8 cellular contexts compared by ENCODE assay signal in the genomic region with DNA sequence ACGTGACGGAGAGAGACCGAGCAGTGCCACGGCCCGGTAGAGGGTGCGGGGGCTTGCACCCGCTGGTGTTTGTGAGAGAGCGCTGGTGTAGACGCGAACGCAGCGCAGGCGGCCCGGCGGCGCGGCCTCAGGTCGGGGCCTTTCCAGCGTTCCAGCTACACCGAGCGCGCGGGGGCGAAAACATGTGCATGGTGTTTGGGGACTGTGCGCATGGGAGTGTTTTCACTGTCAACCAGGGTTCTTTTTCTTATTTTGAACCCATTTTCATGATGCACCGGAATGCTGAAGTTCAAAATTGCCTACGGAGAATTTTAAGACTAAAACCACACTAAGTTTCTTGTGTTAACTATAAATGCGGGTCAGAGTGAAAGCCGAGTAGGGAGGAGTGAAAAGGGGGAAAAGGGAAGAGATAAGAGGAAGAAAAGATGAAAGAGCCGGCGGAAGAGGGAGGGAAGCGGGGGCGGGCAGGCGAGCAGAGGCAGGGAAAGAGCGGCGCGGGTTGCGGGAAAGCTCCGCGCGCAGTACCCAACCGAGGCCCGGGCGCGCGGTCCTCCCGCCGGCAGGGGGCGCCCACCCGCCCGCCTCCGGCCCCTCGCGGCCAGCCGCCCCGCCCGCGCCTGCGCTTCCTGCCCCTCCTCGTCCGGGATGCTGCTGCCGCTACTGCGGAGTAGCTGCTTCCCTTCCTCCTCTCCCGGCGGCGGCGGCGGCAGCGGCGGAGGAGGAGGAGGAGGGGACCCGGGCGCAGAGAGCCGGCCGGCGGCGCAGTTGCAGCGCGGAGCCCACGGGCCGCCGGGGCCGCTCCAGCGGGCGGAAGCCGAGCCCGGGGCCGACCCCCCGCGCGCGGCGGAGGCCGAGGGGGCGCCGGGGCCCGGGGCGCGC. TPM values are rescaled to one million over a fixed set of nuclear protein-coding genes. Genes with fewer than 3 reads are reported as not detected.
DNase-seq lines count a peak whose midpoint lies in the region; ATAC-seq and TF ChIP-seq lines count a peak whose summit lies in the region.

A gene with protein sequence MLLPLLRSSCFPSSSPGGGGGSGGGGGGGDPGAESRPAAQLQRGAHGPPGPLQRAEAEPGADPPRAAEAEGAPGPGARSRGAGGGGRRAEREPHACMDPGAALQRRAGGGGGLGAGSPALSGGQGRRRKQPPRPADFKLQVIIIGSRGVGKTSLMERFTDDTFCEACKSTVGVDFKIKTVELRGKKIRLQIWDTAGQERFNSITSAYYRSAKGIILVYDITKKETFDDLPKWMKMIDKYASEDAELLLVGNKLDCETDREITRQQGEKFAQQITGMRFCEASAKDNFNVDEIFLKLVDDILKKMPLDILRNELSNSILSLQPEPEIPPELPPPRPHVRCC (plus strand): TSS at position 643 of the 879 bp plus-strand sequence. CDS start 3 bp downstream, at position 646.

- peak within 1 kb of the TSS; percentile 97 for H3K4me3 Mint-ChIP-seq in activated naive CD4-positive, alpha-beta T cell treated with anti-CD3 and anti-CD28 coated beads, Interleukin-2, amount 50 U/mL, for 24 hours
- peak within 1 kb of the TSS; percentile 84 for H3K4me3 Mint-ChIP-seq in osteocyte (ENCODE audit: unreplicated experiment)

- H3K27me3 ChIP-seq in thoracic aorta (replicated peaks; ENCODE audit: insufficient read depth), result no peaks in the 10 kb centered on the region

- TF ChIP-seq CTCF in osteocyte (IDR thresholded peaks at IDR 0.05), result peak; percentile 76
- peak; percentile 49 for TF ChIP-seq CTCF in thoracic aorta (IDR thresholded peaks at IDR 0.05)

- peaks cover 5% of the 10 kb centered on the region for H3K36me3 Mint-ChIP-seq in activated naive CD4-positive, alpha-beta T cell treated with anti-CD3 and anti-CD28 coated beads, Interleukin-2, amount 50 U/mL, for 24 hours
- H3K36me3 Mint-ChIP-seq in osteocyte (ENCODE audit: unreplicated experiment), result no peaks in the 10 kb centered on the region

- no peaks in the 10 kb centered on the region for H3K9me3 ChIP-seq in thoracic aorta

- peaks cover 25 to 50% of the 10 kb centered on the region in 2 donors for H3K4me1 ChIP-seq in thoracic aorta (ENCODE audit: control insufficient read depth in 1 of 2, low read depth in 2 of 2)

- H3K36me3 ChIP-seq in thoracic aorta, result no peaks in the 10 kb centered on the region

- H3K27me3 Mint-ChIP-seq in activated naive CD4-positive, alpha-beta T cell treated with anti-CD3 and anti-CD28 coated beads, Interleukin-2, amount 50 U/mL, for 24 hours, result peaks cover 2% of the 10 kb centered on the region
- peaks cover 28% of the 10 kb centered on the region for H3K27me3 Mint-ChIP-seq in osteocyte (ENCODE audit: unreplicated experiment)

- in situ Hi-C loops in G401 (cut with HindIII; ENCODE audit: low sequenced_read_pairs), result no loop called here

- DNase-seq in G401 (ENCODE audit: low spot score) (peak; percentile 79), HCEC 1CT (peak; percentile 87), MV-4-11 (lab: John Stamatoyannopoulos, UW) (peak; percentile 64), glomerular visceral epithelial cell (ENCODE audit: extremely low spot score) (peak; percentile 86), osteocyte (ENCODE audit: extremely low spot score, unreplicated experiment) (peak; percentile 96), thoracic aorta (ENCODE audit: low spot score) (peak; percentile 26)

- ATAC-seq in SK-N-SH treated with all-trans-retinoic acid at 6 μM for 48 hours (peak; percentile 86), thoracic aorta (ENCODE audit: insufficient number of reproducible peaks, low FRiP score, low read depth) (peak; percentile 64)

- H3K4me1 Mint-ChIP-seq in activated naive CD4-positive, alpha-beta T cell treated with anti-CD3 and anti-CD28 coated beads, Interleukin-2, amount 50 U/mL, for 24 hours, result peaks cover 56% of the 10 kb centered on the region
- H3K4me1 Mint-ChIP-seq in osteocyte (ENCODE audit: unreplicated experiment), result peaks cover 40% of the 10 kb centered on the region

- peak within 1 kb of the TSS; percentile 79 for H3K27ac ChIP-seq in thoracic aorta

- peak within 1 kb of the TSS; percentile 96 for H3K4me3 ChIP-seq in thoracic aorta

- H3K27ac Mint-ChIP-seq in activated naive CD4-positive, alpha-beta T cell treated with anti-CD3 and anti-CD28 coated beads, Interleukin-2, amount 50 U/mL, for 24 hours, result peak within 1 kb of the TSS; percentile 99
- H3K27ac Mint-ChIP-seq in osteocyte (ENCODE audit: unreplicated experiment), result peak within 1 kb of the TSS; percentile 76

- no peaks in the 10 kb centered on the region for H3K9me3 Mint-ChIP-seq in activated naive CD4-positive, alpha-beta T cell treated with anti-CD3 and anti-CD28 coated beads, Interleukin-2, amount 50 U/mL, for 24 hours
- no peaks in the 10 kb centered on the region for H3K9me3 Mint-ChIP-seq in osteocyte (ENCODE audit: unreplicated experiment)

TF ChIP-seq in SK-N-SH treated with all-trans-retinoic acid at 6 μM for 48 hours, 23 proteins besides CTCF, POLR2A, EP300 and RAD21 (continues in another document):
- TF ChIP-seq ZFP30 (CRISPR knock-in tag; IDR thresholded peaks at IDR 0.05) (no peak), ARNTL (CRISPR knock-in tag; IDR thresholded peaks at IDR 0.05; ENCODE audit: borderline replicate concordance, low read depth) (no peak), OSR1 (CRISPR knock-in tag; IDR thresholded peaks at IDR 0.05) (no peak), GLIS3 (CRISPR knock-in tag; IDR thresholded peaks at IDR 0.05) (no peak), ESRRG (CRISPR knock-in tag; IDR thresholded peaks at IDR 0.05) (no peak), RARB (CRISPR knock-in tag; IDR thresholded peaks at IDR 0.05) (no peak), CSDC2 (CRISPR knock-in tag; IDR thresholded peaks at IDR 0.05) (no peak)
- TF ChIP-seq, protein P1, sequence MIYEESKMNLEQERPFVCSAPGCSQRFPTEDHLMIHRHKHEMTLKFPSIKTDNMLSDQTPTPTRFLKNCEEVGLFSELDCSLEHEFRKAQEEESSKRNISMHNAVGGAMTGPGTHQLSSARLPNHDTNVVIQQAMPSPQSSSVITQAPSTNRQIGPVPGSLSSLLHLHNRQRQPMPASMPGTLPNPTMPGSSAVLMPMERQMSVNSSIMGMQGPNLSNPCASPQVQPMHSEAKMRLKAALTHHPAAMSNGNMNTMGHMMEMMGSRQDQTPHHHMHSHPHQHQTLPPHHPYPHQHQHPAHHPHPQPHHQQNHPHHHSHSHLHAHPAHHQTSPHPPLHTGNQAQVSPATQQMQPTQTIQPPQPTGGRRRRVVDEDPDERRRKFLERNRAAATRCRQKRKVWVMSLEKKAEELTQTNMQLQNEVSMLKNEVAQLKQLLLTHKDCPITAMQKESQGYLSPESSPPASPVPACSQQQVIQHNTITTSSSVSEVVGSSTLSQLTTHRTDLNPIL (CRISPR knock-in tag; IDR thresholded peaks at IDR 0.05; ENCODE audit: low read depth), result no peak
- TF ChIP-seq, protein P2, sequence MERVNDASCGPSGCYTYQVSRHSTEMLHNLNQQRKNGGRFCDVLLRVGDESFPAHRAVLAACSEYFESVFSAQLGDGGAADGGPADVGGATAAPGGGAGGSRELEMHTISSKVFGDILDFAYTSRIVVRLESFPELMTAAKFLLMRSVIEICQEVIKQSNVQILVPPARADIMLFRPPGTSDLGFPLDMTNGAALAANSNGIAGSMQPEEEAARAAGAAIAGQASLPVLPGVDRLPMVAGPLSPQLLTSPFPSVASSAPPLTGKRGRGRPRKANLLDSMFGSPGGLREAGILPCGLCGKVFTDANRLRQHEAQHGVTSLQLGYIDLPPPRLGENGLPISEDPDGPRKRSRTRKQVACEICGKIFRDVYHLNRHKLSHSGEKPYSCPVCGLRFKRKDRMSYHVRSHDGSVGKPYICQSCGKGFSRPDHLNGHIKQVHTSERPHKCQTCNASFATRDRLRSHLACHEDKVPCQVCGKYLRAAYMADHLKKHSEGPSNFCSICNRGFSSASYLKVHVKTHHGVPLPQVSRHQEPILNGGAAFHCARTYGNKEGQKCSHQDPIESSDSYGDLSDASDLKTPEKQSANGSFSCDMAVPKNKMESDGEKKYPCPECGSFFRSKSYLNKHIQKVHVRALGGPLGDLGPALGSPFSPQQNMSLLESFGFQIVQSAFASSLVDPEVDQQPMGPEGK (CRISPR knock-in tag; IDR thresholded peaks at IDR 0.05; ENCODE audit: borderline replicate concordance), result no peak
- TF ChIP-seq, protein P3, sequence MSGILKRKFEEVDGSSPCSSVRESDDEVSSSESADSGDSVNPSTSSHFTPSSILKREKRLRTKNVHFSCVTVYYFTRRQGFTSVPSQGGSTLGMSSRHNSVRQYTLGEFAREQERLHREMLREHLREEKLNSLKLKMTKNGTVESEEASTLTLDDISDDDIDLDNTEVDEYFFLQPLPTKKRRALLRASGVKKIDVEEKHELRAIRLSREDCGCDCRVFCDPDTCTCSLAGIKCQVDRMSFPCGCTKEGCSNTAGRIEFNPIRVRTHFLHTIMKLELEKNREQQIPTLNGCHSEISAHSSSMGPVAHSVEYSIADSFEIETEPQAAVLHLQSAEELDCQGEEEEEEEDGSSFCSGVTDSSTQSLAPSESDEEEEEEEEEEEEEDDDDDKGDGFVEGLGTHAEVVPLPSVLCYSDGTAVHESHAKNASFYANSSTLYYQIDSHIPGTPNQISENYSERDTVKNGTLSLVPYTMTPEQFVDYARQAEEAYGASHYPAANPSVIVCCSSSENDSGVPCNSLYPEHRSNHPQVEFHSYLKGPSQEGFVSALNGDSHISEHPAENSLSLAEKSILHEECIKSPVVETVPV (CRISPR knock-in tag; IDR thresholded peaks at IDR 0.05), result no peak
- TF ChIP-seq, protein P4, sequence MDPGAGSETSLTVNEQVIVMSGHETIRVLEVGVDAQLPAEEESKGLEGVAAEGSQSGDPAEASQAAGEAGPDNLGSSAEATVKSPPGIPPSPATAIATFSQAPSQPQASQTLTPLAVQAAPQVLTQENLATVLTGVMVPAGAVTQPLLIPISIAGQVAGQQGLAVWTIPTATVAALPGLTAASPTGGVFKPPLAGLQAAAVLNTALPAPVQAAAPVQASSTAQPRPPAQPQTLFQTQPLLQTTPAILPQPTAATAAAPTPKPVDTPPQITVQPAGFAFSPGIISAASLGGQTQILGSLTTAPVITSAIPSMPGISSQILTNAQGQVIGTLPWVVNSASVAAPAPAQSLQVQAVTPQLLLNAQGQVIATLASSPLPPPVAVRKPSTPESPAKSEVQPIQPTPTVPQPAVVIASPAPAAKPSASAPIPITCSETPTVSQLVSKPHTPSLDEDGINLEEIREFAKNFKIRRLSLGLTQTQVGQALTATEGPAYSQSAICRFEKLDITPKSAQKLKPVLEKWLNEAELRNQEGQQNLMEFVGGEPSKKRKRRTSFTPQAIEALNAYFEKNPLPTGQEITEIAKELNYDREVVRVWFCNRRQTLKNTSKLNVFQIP (CRISPR knock-in tag; IDR thresholded peaks at IDR 0.05; ENCODE audit: borderline replicate concordance, low read depth), result no peak

RNA-seq across cellular contexts. Expression of the gene that starts here (rescaled TPM):
- total RNA-seq in G401 (2014; rRNA removed; shearing (Covaris generic)), result 19.9 and 20.3 TPM in 2 replicates
- 48.5 and 52.6 TPM in 2 replicates for total RNA-seq in osteocyte
- 10 to 100 TPM; 40.1 to 55.0 TPM for total RNA-seq in thoracic aorta

Comparison
In these comparisons a context has a peak if more than half of its experiments do, and no peak if none do; other contexts are left out.
1. Peak in every context shown above with its lines: DNase-seq, ATAC-seq, H3K4me3 ChIP-seq and H3K27ac ChIP-seq.
2. DNase-seq: peak in every context shown above with its lines; median percentile 96 in osteocyte; 87 in HCEC 1CT; 86 in glomerular visceral epithelial cell; 79 in G401; 64 in MV-4-11; 26 in thoracic aorta.